9 cellular contexts compared by ENCODE assay signal in the genomic region with DNA sequence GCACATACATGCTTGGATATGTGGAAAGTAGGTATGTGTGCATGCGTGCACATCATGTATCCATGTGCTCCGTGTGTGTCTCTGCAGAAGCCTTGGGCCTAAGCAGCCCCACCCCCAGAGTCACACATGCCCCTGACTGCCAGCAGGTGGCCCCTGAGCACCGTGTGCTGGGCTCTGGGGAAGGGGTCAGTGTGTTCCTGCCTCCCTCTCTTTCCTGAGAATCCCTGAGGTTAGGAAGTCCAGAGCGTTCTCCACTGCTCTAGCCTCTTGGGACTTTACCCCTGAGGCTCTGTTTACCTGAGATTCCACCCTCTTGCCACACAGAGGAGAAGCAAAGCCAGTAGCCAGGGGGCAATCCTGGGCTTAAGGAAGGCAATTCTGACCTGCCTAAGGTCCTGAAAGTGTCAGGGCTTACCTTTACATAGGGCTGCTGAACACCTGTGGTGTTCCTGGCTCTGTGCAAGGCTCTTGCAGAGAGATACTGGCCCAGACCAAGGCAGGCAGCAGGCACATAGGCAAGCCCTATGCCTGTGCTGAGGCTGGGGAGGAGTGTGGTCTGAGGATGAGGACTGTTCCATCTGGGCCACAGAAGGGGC.
DNase-seq lines count a peak whose midpoint lies in the region; ATAC-seq and TF ChIP-seq lines count a peak whose summit lies in the region.
"Had no signal": no experiment of that assay in that cellular context is flagged by ENCODE, and none has a peak within 500 bp of the region (broad histone marks: within the 10 kb centered on the region; RNA-seq: fewer than 3 reads in every experiment).

No MANE protein-coding gene starts in this region.

- H3K36me3 ChIP-seq in testis (ENCODE audit: low read depth, missing control alignments), result no peaks in the 10 kb centered on the region

- no peak overlapping the region for H3K4me3 ChIP-seq in testis

- H3K4me1 ChIP-seq in testis, result no peaks in the 10 kb centered on the region
- H3K4me1 ChIP-seq: parathyroid adenoma had no signal

- peak; percentile 47 to 64 (median 62) for TF ChIP-seq CTCF in testis (IDR thresholded peaks at IDR 0.05)

- H3K9me3 ChIP-seq in testis, result no peaks in the 10 kb centered on the region

- no peaks in the 10 kb centered on the region for H3K27me3 ChIP-seq in testis

- DNase-seq in GDM1 (lab: John Stamatoyannopoulos, UW), result peak; percentile 37
- DNase-seq in M059J (ENCODE audit: low read depth), result peak; percentile 22
- DNase-seq in anterior cingulate cortex (lab: John Stamatoyannopoulos, UW), result peak in 44 of 58 donors; percentile 1 to 58 (median 23)
- DNase-seq in iPS-NIHi11 (ENCODE audit: low spot score), result peak; percentile 87
- DNase-seq in testis, result peak; percentile 67
- no peak for DNase-seq in SKM-1 (lab: John Stamatoyannopoulos, UW; ENCODE audit: unreplicated experiment)
- no peak for DNase-seq in NK-92 treated with Interleukin-12 subunit alpha and Interleukin-12 subunit beta, amount 100 ng/mL, for 24 hours (lab: John Stamatoyannopoulos, UW)

- intact Hi-C loops in testis (cut with DNase I; ENCODE audit: low total_unique reads), result no loop called here

- ATAC-seq in GM21515 (IDR thresholded peaks at IDR 0.05; ENCODE audit: unreplicated experiment), result peak; percentile 58

- WGBS in testis, 2 donors, result 31 to 44% methylated on average over 4 of the region's 4 CpGs

- TF ChIP-seq POLR2A in testis (IDR thresholded peaks at IDR 0.05), result no peak

- no peak overlapping the region for H3K27ac ChIP-seq in testis
- H3K27ac ChIP-seq: parathyroid adenoma had no signal

Comparison
In these comparisons a context has a peak if more than half of its experiments do, and no peak if none do; other contexts are left out.
1. DNase-seq: peak in GDM1 (single experiment), M059J (single experiment), anterior cingulate cortex (44 of 58), iPS-NIHi11 (single experiment) and testis (single experiment); none in SKM-1 (single experiment) and NK-92 treated with Interleukin-12 subunit alpha and Interleukin-12 subunit beta, amount 100 ng/mL, for 24 hours (single experiment).